In the genomic region with DNA sequence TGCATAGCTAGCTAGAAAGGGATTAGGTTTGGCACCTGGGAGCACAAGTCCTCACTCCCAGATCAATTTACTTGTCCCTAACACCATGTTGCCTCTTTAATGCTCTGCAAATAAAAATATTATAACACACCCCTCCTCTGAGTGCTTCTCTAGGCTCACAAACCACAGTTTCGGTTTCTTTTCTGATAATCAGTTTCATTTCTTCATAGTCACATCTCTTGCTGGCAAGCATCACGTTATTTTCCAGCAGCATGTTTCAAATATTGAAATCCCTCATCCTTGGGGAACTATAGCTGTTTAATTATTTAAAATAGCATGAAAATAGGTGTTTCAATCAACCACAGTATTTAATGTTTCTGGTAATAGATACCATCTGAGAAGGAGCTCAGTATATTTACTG, we compare ENCODE assay signal across 8 cellular contexts. TPM values are rescaled to one million over a fixed set of nuclear protein-coding genes. Genes with fewer than 3 reads are reported as not detected.
DNase-seq lines count a peak whose midpoint lies in the region; ATAC-seq, FAIRE-seq and TF ChIP-seq lines count a peak whose summit lies in the region.

No MANE protein-coding gene starts in this region.

- ATAC-seq in GM18861 (IDR thresholded peaks at IDR 0.05; ENCODE audit: unreplicated experiment) (peak; percentile 80), HG02973 (IDR thresholded peaks at IDR 0.05; ENCODE audit: unreplicated experiment) (peak; percentile 59), left colon (peak; percentile 61), omental fat pad (ENCODE audit: low FRiP score) (no peak)

- FAIRE-seq in A204.1 (lab: Jason Lieb, UNC) = peak; percentile 27

- intact Hi-C loops in left colon (cut with DNase I, micrococcal nuclease) = no loop called here

- no peak for TF ChIP-seq CTCF in omental fat pad (IDR thresholded peaks at IDR 0.05)

- DNase-seq in OCI-M1 (lab: John Stamatoyannopoulos, UW) = peak; percentile 94
- no peak for DNase-seq in left colon
- no peak for DNase-seq in NCI-H526 treated with DMSO at 0.1 percent for 48 hours (lab: John Stamatoyannopoulos, UW)
- no peak for DNase-seq in middle frontal gyrus (ENCODE audit: extremely low spot score, low spot score)
- DNase-seq in omental fat pad (ENCODE audit: low spot score) = no peak

RNA-seq across cellular contexts. Expression of a gene that starts 13.9 kb away (rescaled TPM):
- total RNA-seq in left colon (10 to 100 TPM; 46.5 to 62.0 TPM), omental fat pad (100 to 1,000 TPM in 2 of 4 donors, 10 to 100 TPM in 2; 56.4 to 153 (median 87.3) TPM)
